In the genomic region with DNA sequence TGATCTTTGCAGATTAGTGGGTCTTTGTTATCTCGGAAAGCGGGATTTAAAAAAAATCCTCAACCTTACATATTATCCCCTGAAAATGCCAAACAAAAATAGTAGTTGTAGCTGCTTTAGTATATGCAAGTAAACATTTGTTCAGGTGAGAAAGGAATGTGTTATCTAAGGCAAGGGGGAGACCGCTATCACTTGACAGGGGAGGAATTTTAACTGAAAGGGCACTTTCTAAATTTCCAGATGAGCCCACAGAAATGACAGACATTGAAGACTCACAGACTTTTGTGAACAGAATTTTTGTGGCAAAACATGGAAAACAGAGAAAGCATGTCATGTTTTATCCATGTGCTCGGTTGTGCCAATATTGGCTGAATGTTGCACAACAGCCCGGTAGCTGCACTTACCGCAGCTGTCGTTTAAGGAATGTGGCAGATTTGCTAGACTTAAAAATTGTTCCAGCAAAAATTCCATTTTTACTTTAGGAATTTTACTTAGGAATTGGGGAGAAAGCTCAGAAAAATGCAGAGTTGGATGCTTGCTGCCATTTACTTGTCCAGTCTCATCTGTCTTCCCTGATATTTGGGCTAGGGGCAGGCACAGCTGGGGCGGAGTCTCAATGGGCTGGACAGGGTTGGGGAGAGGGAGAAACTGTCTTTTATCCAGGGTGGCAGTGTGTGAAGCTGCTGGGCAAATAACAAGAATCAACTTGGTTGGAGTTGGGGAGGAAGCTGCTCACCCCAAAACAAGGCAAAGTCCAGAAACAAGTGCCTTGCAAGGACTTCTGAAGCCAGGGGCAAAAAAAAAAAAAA, we compare ENCODE assay signal across 9 cellular contexts.
DNase-seq lines count a peak whose midpoint lies in the region; ATAC-seq and TF ChIP-seq lines count a peak whose summit lies in the region.
"Had no signal": no experiment of that assay in that cellular context is flagged by ENCODE, and none has a peak within 500 bp of the region (broad histone marks: within the 10 kb centered on the region; RNA-seq: fewer than 3 reads in every experiment).

No MANE protein-coding gene starts in this region.

- no peaks in the 10 kb centered on the region for H3K27me3 ChIP-seq in SJCRH30
- no peaks in the 10 kb centered on the region for H3K27me3 ChIP-seq in gastroesophageal sphincter

- TF ChIP-seq EP300 in gastroesophageal sphincter (IDR thresholded peaks at IDR 0.05), result no peak

- ATAC-seq in gastroesophageal sphincter (peak; percentile 25), HG03457 (IDR thresholded peaks at IDR 0.05; ENCODE audit: unreplicated experiment) (no peak)

- H3K27ac Mint-ChIP-seq in progenitor cell of endocrine pancreas, result peak overlapping the region; percentile 98

- TF ChIP-seq CTCF in gastroesophageal sphincter (IDR thresholded peaks at IDR 0.05) (no peak), progenitor cell of endocrine pancreas (IDR thresholded peaks at IDR 0.05; ENCODE audit: unreplicated experiment) (no peak)

- no peaks in the 10 kb centered on the region for H3K36me3 Mint-ChIP-seq in progenitor cell of endocrine pancreas (ENCODE audit: insufficient read depth)

- H3K4me1 Mint-ChIP-seq in progenitor cell of endocrine pancreas (ENCODE audit: low read depth), result peaks cover 32% of the 10 kb centered on the region

- H3K9me3 Mint-ChIP-seq in progenitor cell of endocrine pancreas (ENCODE audit: low read depth), result peaks cover 20% of the 10 kb centered on the region

- H3K4me1 ChIP-seq in SJCRH30 (peaks cover 10% of the 10 kb centered on the region), gastroesophageal sphincter (peaks cover 0 to 3% (median 0%) of the 10 kb centered on the region in 3 donors)

- H3K27ac ChIP-seq in SJCRH30 (peak overlapping the region; percentile 84), gastroesophageal sphincter (no peak overlapping the region)

- H3K27me3 Mint-ChIP-seq in progenitor cell of endocrine pancreas, result no peaks in the 10 kb centered on the region

- H3K9me3 ChIP-seq in SJCRH30 (replicated peaks), result no peaks in the 10 kb centered on the region
- no peaks in the 10 kb centered on the region for H3K9me3 ChIP-seq in gastroesophageal sphincter
- H3K9me3 ChIP-seq: HAP-1 had no signal

- TF ChIP-seq POLR2A in gastroesophageal sphincter (IDR thresholded peaks at IDR 0.05), result no peak

- H3K4me3 ChIP-seq in SJCRH30 (peak overlapping the region; percentile 52), gastroesophageal sphincter (no peak overlapping the region)
- H3K4me3 ChIP-seq: HAP-1 had no signal

- H3K4me3 Mint-ChIP-seq in progenitor cell of endocrine pancreas (ENCODE audit: low read depth), result peak overlapping the region; percentile 47

- H3K36me3 ChIP-seq in SJCRH30 (no peaks in the 10 kb centered on the region), gastroesophageal sphincter (no peaks in the 10 kb centered on the region)
- H3K36me3 ChIP-seq: HAP-1 had no signal

- peak; percentile 11 for DNase-seq in Daoy (ENCODE audit: low read depth)
- peak; percentile 44 to 60 for DNase-seq in SJCRH30
- DNase-seq in progenitor cell of endocrine pancreas (ENCODE audit: low spot score, unreplicated experiment), result no peak
- no peak for DNase-seq in NCI-H2196 (lab: John Stamatoyannopoulos, UW; ENCODE audit: unreplicated experiment)
- no peak for DNase-seq in RPMI8226
- DNase-seq in activated gamma-delta T cell (lab: John Stamatoyannopoulos, UW), result no peak

- 72 to 76% methylated on average over 7 of the region's 8 CpGs for WGBS in gastroesophageal sphincter (ENCODE audit: low coverage in 1 of 2), 2 donors

Comparison
In these comparisons a context has a peak if more than half of its experiments do, and no peak if none do; other contexts are left out.
1. DNase-seq: peak in Daoy (single experiment) and SJCRH30 (2 of 2); none in progenitor cell of endocrine pancreas (single experiment), NCI-H2196 (single experiment), RPMI8226 (single experiment) and activated gamma-delta T cell (single experiment).